In the genomic region with DNA sequence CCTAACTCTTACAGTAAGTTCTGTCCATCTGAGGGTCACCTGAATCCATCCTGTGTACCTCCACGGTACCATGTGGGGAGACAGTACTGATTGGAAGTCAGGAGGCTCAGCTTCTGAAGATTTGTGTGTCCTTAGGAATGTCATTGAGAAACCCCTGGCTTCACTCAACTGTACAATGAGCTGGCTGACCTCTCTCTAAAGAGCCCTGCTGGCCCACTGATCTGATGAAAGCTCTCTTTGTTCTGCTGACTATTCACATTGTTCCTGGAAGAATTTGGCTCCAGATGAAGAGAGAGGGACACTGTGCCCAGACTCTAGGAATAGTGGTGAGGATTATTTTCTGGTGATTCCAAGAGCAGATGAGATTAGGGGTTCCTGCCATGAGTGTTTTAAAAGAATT, we compare ENCODE assay signal across 13 cellular contexts.
A peak's percentile ranks its signal among the peaks of the same experiment; 100 is the strongest.
DNase-seq lines count a peak whose midpoint lies in the region; ATAC-seq, FAIRE-seq and TF ChIP-seq lines count a peak whose summit lies in the region.
"Had no signal": no experiment of that assay in that cellular context is flagged by ENCODE, and none has a peak within 500 bp of the region (broad histone marks: within the 10 kb centered on the region; RNA-seq: fewer than 3 reads in every experiment).

No MANE protein-coding gene starts in this region.

- H2BK20ac ChIP-seq in H1 (ENCODE audit: low read length): no peak overlapping the region

- H2BK120ac ChIP-seq in H1 (replicated peaks; ENCODE audit: low read depth, low read length): no peak overlapping the region

- no peak overlapping the region for H2AK5ac ChIP-seq in H1 (ENCODE audit: low read depth, low read length)

- no peak for TF ChIP-seq POLR2A in H1 (IDR thresholded peaks at IDR 0.05; ENCODE audit: control extremely low read depth in 1 of 2, low read depth in 2 of 2, low read length in 2 of 2)
- no peak for TF ChIP-seq POLR2A in testis (IDR thresholded peaks at IDR 0.05)

- H3K23ac ChIP-seq in H1 (ENCODE audit: insufficient read length): no peak overlapping the region

- DNase-seq in cardiac muscle cell (ENCODE audit: low read depth in 1 of 2, low spot score in 1 of 2) (peak; percentile 66 to 78), left cardiac atrium (no peak), H1 (ENCODE audit: low read depth in 1 of 2, low spot score in 2 of 2) (peak in 1 of 2 experiments; percentile 5), left kidney (ENCODE audit: low read depth, low spot score) (peak; percentile 18), testis (peak; percentile 41)
- no peak for DNase-seq in activated T-cell treated with anti-CD3 and anti-CD28 coated beads, Interleukin-2, amount 50 U/mL, for 48 hours
- DNase-seq: activated CD4-positive, alpha-beta memory T cell treated with anti-CD3 and anti-CD28 coated beads for 36 hours; activated gamma-delta T cell; gastrocnemius medialis had no signal

- H3K27me3 ChIP-seq in cardiac muscle cell (no peaks in the 10 kb centered on the region), H1 (replicated peaks in 1 of 4; ENCODE audit: control insufficient read depth in 3 of 4, extremely low read depth in 1 of 4, insufficient read depth in 3 of 4, low read length in 3 of 4) (no peaks in the 10 kb centered on the region), testis (no peaks in the 10 kb centered on the region)
- H3K27me3 ChIP-seq: gastrocnemius medialis, vagina had no signal

- H3K9me3 ChIP-seq in cardiac muscle cell (ENCODE audit: low read depth) (no peaks in the 10 kb centered on the region), H1 (ENCODE audit: insufficient read depth in 2 of 2, low read depth in 1 of 2, low read length in 1 of 2) (no peaks in the 10 kb centered on the region), testis (no peaks in the 10 kb centered on the region)
- H3K9me3 ChIP-seq: gastrocnemius medialis, vagina had no signal

- H4K5ac ChIP-seq in H1 (ENCODE audit: insufficient read length, low read depth, low read length): no peak overlapping the region

- no peak overlapping the region for H2BK15ac ChIP-seq in H1 (ENCODE audit: low read length)

- no peak for TF ChIP-seq RAD21 in H1 (IDR thresholded peaks at IDR 0.05 in 1 of 2, conservative IDR thresholded peaks at IDR 0.05 in 1 of 2; ENCODE audit: low read depth in 2 of 2, low read length in 2 of 2)

- FAIRE-seq in H1 (lab: Jason Lieb, UNC): peak; percentile 69
- FAIRE-seq: colon had no signal

- peak overlapping the region; percentile 38; the same call in 1 of the 2 replicates for H2AFZ ChIP-seq in H1 (ENCODE audit: low read length)

- H4K20me1 ChIP-seq in H1 (replicated peaks in 1 of 2; ENCODE audit: control insufficient read depth in 1 of 2, insufficient read depth in 2 of 2, low read length in 2 of 2): no peaks in the 10 kb centered on the region

- TF ChIP-seq CTCF in cardiac muscle cell (IDR thresholded peaks at IDR 0.05; ENCODE audit: low read depth, low read length): no peak
- no peak for TF ChIP-seq CTCF in H1 (IDR thresholded peaks at IDR 0.05; ENCODE audit: control extremely low read depth in 1 of 3, insufficient read depth in 1 of 3, low read depth in 1 of 3, low read length in 3 of 3)
- no peak for TF ChIP-seq CTCF in testis (IDR thresholded peaks at IDR 0.05)

- no peak overlapping the region for H3K14ac ChIP-seq in H1 (ENCODE audit: insufficient read length)

- H3K79me1 ChIP-seq in H1 (ENCODE audit: low read depth, low read length): no peaks in the 10 kb centered on the region

- CTCF ChIA-PET in H1 (lab: Charles Lee; ENCODE audit: partially characterized antibody): interaction anchor here (1.1 kb wide), 1 partner anchor 197 kb away, joined by 4 read pairs; no protein-coding TSS in a partner anchor

- POLR2A ChIA-PET in H1 (lab: Charles Lee; ENCODE audit: partially characterized antibody): interaction anchor here (0.6 kb wide), 1 partner anchor 12 kb away, joined by 3 read pairs; no protein-coding TSS in a partner anchor

- WGBS in H1 (ENCODE audit: extremely low coverage in 1 of 2, insufficient coverage in 1 of 2, insufficient read length in 1 of 2, insufficient replicate concordance in 2 of 2, low coverage in 1 of 2, low lambda C conversion rate in 2 of 2, missing lambda C conversion rate in 1 of 2), 2 experiments: 80% methylated on average over 1 of the region's 1 CpG; no CpG with 5 or more reads in 1 of the 2 experiments
- 53 to 82% methylated on average over 1 of the region's 1 CpG for WGBS in testis, 2 donors

- H2BK5ac ChIP-seq in H1 (ENCODE audit: low read depth, low read length): no peak overlapping the region

- H3K9ac ChIP-seq in H1 (replicated peaks in 1 of 4; ENCODE audit: extremely low read depth in 1 of 4, low read depth in 3 of 4, low read length in 3 of 4): no peak overlapping the region

- H3K79me2 ChIP-seq in H1 (ENCODE audit: control insufficient read depth in 1 of 2, insufficient read depth in 2 of 2, low read length in 2 of 2): no peaks in the 10 kb centered on the region

- H3K23me2 ChIP-seq in H1 (ENCODE audit: low read depth, low read length): no peaks in the 10 kb centered on the region

- TF ChIP-seq EP300 in H1 (IDR thresholded peaks at IDR 0.05; ENCODE audit: borderline replicate concordance in 1 of 2, low read depth in 2 of 2, low read length in 2 of 2): no peak

- no peak overlapping the region for H2BK12ac ChIP-seq in H1 (ENCODE audit: low read depth, low read length)

- no peak overlapping the region for H3K18ac ChIP-seq in H1 (ENCODE audit: extremely low read depth, low read length)

- no peak overlapping the region for H3K27ac ChIP-seq in cardiac muscle cell
- H3K27ac ChIP-seq in H1 (ENCODE audit: low read depth, low read length): no peak overlapping the region
- no peak overlapping the region for H3K27ac ChIP-seq in testis
- H3K27ac ChIP-seq: gastrocnemius medialis, vagina had no signal

- no peak overlapping the region for H4K91ac ChIP-seq in H1 (replicated peaks; ENCODE audit: insufficient read length, low read length)

- no peak overlapping the region for H4K8ac ChIP-seq in H1 (ENCODE audit: extremely low read depth, insufficient read depth, low read length)

- H3K4me2 ChIP-seq in H1 (ENCODE audit: insufficient read depth in 1 of 2, low read depth in 2 of 2, low read length in 2 of 2): no peak overlapping the region

- H3K36me3 ChIP-seq in cardiac muscle cell: no peaks in the 10 kb centered on the region
- no peaks in the 10 kb centered on the region for H3K36me3 ChIP-seq in H1 (ENCODE audit: control insufficient read depth in 2 of 4, insufficient read depth in 4 of 4, low read length in 3 of 4)
- H3K36me3 ChIP-seq in testis (ENCODE audit: low read depth, missing control alignments): no peaks in the 10 kb centered on the region
- H3K36me3 ChIP-seq: gastrocnemius medialis, vagina had no signal

- ATAC-seq in left cardiac atrium (no peak), HG03354 (IDR thresholded peaks at IDR 0.05; ENCODE audit: poor library complexity, severe bottlenecking, unreplicated experiment) (no peak), GM19467 (IDR thresholded peaks at IDR 0.05; ENCODE audit: unreplicated experiment) (no peak)
- ATAC-seq: gastrocnemius medialis had no signal

- H3K4me1 ChIP-seq in cardiac muscle cell (ENCODE audit: low read depth) (no peaks in the 10 kb centered on the region), H1 (replicated peaks in 1 of 4; ENCODE audit: control insufficient read depth in 3 of 4, insufficient read depth in 4 of 4, low read length in 3 of 4) (0 out of 7 replicates have a peak, but pooled peaks cover 0 to 3% (median 0%) of the 10 kb centered on the region in 4 experiments), testis (no peaks in the 10 kb centered on the region)
- H3K4me1 ChIP-seq: gastrocnemius medialis, vagina had no signal

- intact Hi-C loops in left cardiac atrium (cut with DNase I): no loop called here
- intact Hi-C loops in testis (cut with DNase I; ENCODE audit: low total_unique reads): no loop called here

- no peak overlapping the region for H3K4me3 ChIP-seq in cardiac muscle cell
- H3K4me3 ChIP-seq in H1 (ENCODE audit: extremely low read depth in 1 of 4, insufficient read depth in 2 of 4, low read depth in 3 of 4, low read length in 4 of 4): no peak overlapping the region
- H3K4me3 ChIP-seq in testis: no peak overlapping the region
- H3K4me3 ChIP-seq: gastrocnemius medialis, vagina had no signal

- no peak overlapping the region for H3K56ac ChIP-seq in H1 (replicated peaks; ENCODE audit: insufficient read length, low read depth, low read length)

- no peak overlapping the region for H3K4ac ChIP-seq in H1 (replicated peaks; ENCODE audit: insufficient read length, low read depth, low read length)

TF ChIP-seq in H1, 55 proteins besides CTCF, POLR2A, EP300 and RAD21 (continues in another document):
- TF ChIP-seq KDM4A (IDR thresholded peaks at IDR 0.05; ENCODE audit: low read depth, low read length, severe bottlenecking): no peak
- TF ChIP-seq TEAD4 (IDR thresholded peaks at IDR 0.05; ENCODE audit: low read depth, low read length): no peak
- no peak for TF ChIP-seq TCF12 (IDR thresholded peaks at IDR 0.05; ENCODE audit: low read depth, low read length)
- TF ChIP-seq PHF8 (conservative IDR thresholded peaks at IDR 0.05; ENCODE audit: low read depth, low read length): no peak
- peak; percentile 84 for TF ChIP-seq NANOG (IDR thresholded peaks at IDR 0.05; ENCODE audit: insufficient read depth, low read depth, low read length, poor library complexity, severe bottlenecking)

Comparison
In these comparisons a context has a peak if more than half of its experiments do, and no peak if none do; other contexts are left out.
1. DNase-seq: peak in cardiac muscle cell (2 of 2), left kidney (single experiment) and testis (single experiment); none in left cardiac atrium (single experiment) and activated T-cell treated with anti-CD3 and anti-CD28 coated beads, Interleukin-2, amount 50 U/mL, for 48 hours (0 of 2).